Comparison of ENCODE assay signal across 7 cellular contexts in the genomic region with DNA sequence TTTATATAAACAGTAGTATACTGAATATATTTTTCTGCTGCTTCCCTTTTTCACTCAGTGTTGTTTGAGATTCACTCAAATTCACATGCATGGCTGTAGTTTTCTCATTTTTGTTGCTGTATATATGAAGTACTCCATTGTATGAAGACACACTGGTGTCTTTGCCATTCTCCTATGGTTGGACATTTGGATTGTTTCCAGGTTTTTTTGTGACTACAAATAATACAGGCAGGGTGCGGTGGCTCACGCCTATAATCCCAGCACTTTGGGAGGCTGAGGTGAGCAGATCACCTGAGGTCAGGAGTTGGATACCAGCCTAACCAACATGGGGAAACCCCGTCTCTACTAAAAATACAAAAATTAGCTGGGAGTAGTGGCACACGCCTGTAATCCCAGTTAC. TPM values are rescaled to one million over a fixed set of nuclear protein-coding genes. Genes with fewer than 3 reads are reported as not detected.
"Had no signal": no experiment of that assay in that cellular context is flagged by ENCODE, and none has a peak within 500 bp of the region (broad histone marks: within the 10 kb centered on the region; RNA-seq: fewer than 3 reads in every experiment).

No MANE protein-coding gene starts in this region.

RNA-seq across cellular contexts. Expression of gene VPS37D, which starts 7.0 kb away (rescaled TPM):
- total RNA-seq: T-helper 2 cell treated with Interferon-gamma antibody and Interleukin-4, amounts not matched to agents 100 ng/mL and 5 ng/mL, for 36 hours had no signal

RNA-seq across cellular contexts. Expression of gene MLXIPL, which starts 36.3 kb away (rescaled TPM):
- total RNA-seq: activated CD4-positive, alpha-beta memory T cell treated with anti-CD3 and anti-CD28 coated beads, Interleukin-2, amount 10 ng/mL, durations not matched to agents 7 days and 5 days; activated CD4-positive, alpha-beta T cell treated with anti-CD3 and anti-CD28 coated beads, Interleukin-2, amount 10 ng/mL, durations not matched to agents 7 days and 5 days; activated naive CD4-positive, alpha-beta T cell treated with anti-CD3 and anti-CD28 coated beads, Interleukin-2, amount 50 U/mL, for 72 hours; activated naive CD8-positive, alpha-beta T cell treated with anti-CD3 and anti-CD28 coated beads, Interleukin-2, amount 10 ng/mL, durations not matched to agents 7 days and 5 days; dermis microvascular lymphatic vessel endothelial cell; endothelial cell of umbilical vein; T-helper 2 cell treated with Interferon-gamma antibody and Interleukin-4, amounts not matched to agents 100 ng/mL and 5 ng/mL, for 36 hours had no signal
- polyA plus RNA-seq: endothelial cell of umbilical vein had no signal
